10 cellular contexts compared by ENCODE assay signal in genomic region chr17:41475421-41475820, GRCh38. TPM values are rescaled to one million over a fixed set of nuclear protein-coding genes. Genes with fewer than 3 reads are reported as not detected.
"Had no signal": no experiment of that assay in that cellular context is flagged by ENCODE, and none has a peak within 500 bp of the region (broad histone marks: within the 10 kb centered on the region; RNA-seq: fewer than 3 reads in every experiment).

No MANE protein-coding gene starts in this region.

- H2AFZ ChIP-seq: GM23248 had no signal

- H3K36me3 ChIP-seq: HAP-1 had no signal

- H3K9ac ChIP-seq: GM23248 had no signal

- H3K4me1 ChIP-seq: HAP-1 had no signal

- H3K27ac ChIP-seq: GM23248 had no signal

- H3K4me3 ChIP-seq: GM23248, HAP-1 had no signal

- DNase-seq: GOT3, H7, HFFc6, KBM-7 had no signal

- ATAC-seq: HCT116 had no signal

RNA-seq across cellular contexts. Expression of gene KRT35, which starts 5.5 kb away (rescaled TPM):
- total RNA-seq: GM23248, H4, H7, HFFc6, HT-29 had no signal
- polyA plus RNA-seq: GM23248, IgD-negative memory B cell had no signal

RNA-seq across cellular contexts. Expression of gene KRT32, which starts 8.2 kb away (rescaled TPM):
- total RNA-seq: GM23248, H4, H7, HT-29 had no signal
- polyA plus RNA-seq: GM23248, IgD-negative memory B cell had no signal

RNA-seq across cellular contexts. Expression of gene KRT36, which starts 14.3 kb away (rescaled TPM):
- total RNA-seq: GM23248, H4, H7, HFFc6, HT-29 had no signal
- polyA plus RNA-seq: GM23248, IgD-negative memory B cell had no signal

RNA-seq across cellular contexts. Expression of gene KRT13, which starts 30.0 kb away (rescaled TPM):
- total RNA-seq: GM23248, H4, H7, HFFc6 had no signal
- polyA plus RNA-seq: GM23248, IgD-negative memory B cell had no signal

RNA-seq across cellular contexts. Expression of gene KRT38, which starts 34.6 kb away (rescaled TPM):
- total RNA-seq: GM23248, H4, H7, HT-29 had no signal
- polyA plus RNA-seq: GM23248, IgD-negative memory B cell had no signal
